In genomic region chr5:90575712-90576111, GRCh38 we compare ENCODE assay signal across 37 cellular contexts. TPM values are rescaled to one million over a fixed set of nuclear protein-coding genes. Genes with fewer than 3 reads are reported as not detected.
"Had no signal": no experiment of that assay in that cellular context is flagged by ENCODE, and none has a peak within 500 bp of the region (broad histone marks: within the 10 kb centered on the region; RNA-seq: fewer than 3 reads in every experiment).

No MANE protein-coding gene starts in this region.

- H3K4me1 Mint-ChIP-seq: activated CD4-positive, alpha-beta T cell treated with anti-CD3 and anti-CD28 coated beads for 36 hours; activated CD4-positive, alpha-beta T cell treated with anti-CD3 and anti-CD28 coated beads, Interleukin-2, amount 10 ng/mL, durations not matched to agents 7 days and 5 days; activated naive CD4-positive, alpha-beta T cell treated with anti-CD3 and anti-CD28 coated beads, Interleukin-2, amount 10 ng/mL, durations not matched to agents 7 days and 5 days; activated naive CD4-positive, alpha-beta T cell treated with anti-CD3 and anti-CD28 coated beads, Interleukin-2, amount 50 U/mL, for 24 hours; activated naive CD8-positive, alpha-beta T cell treated with anti-CD3 and anti-CD28 coated beads, Interleukin-2, amount 10 ng/mL, durations not matched to agents 7 days and 5 days; activated naive CD8-positive, alpha-beta T cell treated with anti-CD3 and anti-CD28 coated beads, Interleukin-2, amount 50 U/mL, for 24 hours; activated T-helper 17 cell treated with anti-CD3 and anti-CD28 coated beads, Interleukin-2, amount 50 U/mL, for 72 hours; brain had no signal

- DNase-seq: activated CD4-positive, alpha-beta T cell treated with anti-CD3 and anti-CD28 coated beads for 1 hour; activated CD4-positive, alpha-beta T cell treated with anti-CD3 and anti-CD28 coated beads for 36 hours; activated CD4-positive, alpha-beta T cell treated with anti-CD3 and anti-CD28 coated beads for 48 hours; activated CD4-positive, alpha-beta T cell treated with anti-CD3 and anti-CD28 coated beads, Interleukin-2, amount 10 ng/mL, durations not matched to agents 7 days and 5 days; activated CD4-positive, alpha-beta T cell treated with anti-CD3 and anti-CD28 coated beads, Interleukin-2, amount 50 U/mL, for 48 hours; activated CD4-positive, CD25-positive, alpha-beta regulatory T cell; activated CD8-positive, alpha-beta memory T cell treated with anti-CD3 and anti-CD28 coated beads, Interleukin-2, amount 50 U/mL, for 4 hours; activated CD8-positive, alpha-beta T cell treated with anti-CD3 and anti-CD28 coated beads for 36 hours; activated effector memory CD4-positive, alpha-beta T cell treated with Interleukin-2 at 50 U/mL for 16 hours; activated gamma-delta T cell; activated naive CD4-positive, alpha-beta T cell treated with anti-CD3 and anti-CD28 coated beads, Interleukin-2, amount 10 ng/mL, durations not matched to agents 7 days and 5 days; activated naive CD4-positive, alpha-beta T cell treated with Interleukin-2 at 50 U/mL for 16 hours; activated naive CD8-positive, alpha-beta T cell treated with anti-CD3 and anti-CD28 coated beads, Interleukin-2, amount 10 ng/mL, durations not matched to agents 7 days and 5 days; activated naive CD8-positive, alpha-beta T cell treated with anti-CD3 and anti-CD28 coated beads, Interleukin-2, amount 50 U/mL, for 24 hours; activated T-cell treated with anti-CD3 and anti-CD28 coated beads for 4 hours; activated T-cell treated with anti-CD3 and anti-CD28 coated beads, Interleukin-2, amount 50 U/mL, for 1 hour; activated T-cell treated with anti-CD3 and anti-CD28 coated beads, Interleukin-2, amount 50 U/mL, for 4 hours; activated T-cell treated with anti-CD3 and anti-CD28 coated beads, Interleukin-2, amount 50 U/mL, for 72 hours; amygdala; anterior cingulate cortex; central memory CD4-positive, alpha-beta T cell; T-helper 1 cell; T-helper 2 cell; T-helper 9 cell had no signal

- H3K4me3 Mint-ChIP-seq: activated CD4-positive, alpha-beta T cell treated with anti-CD3 and anti-CD28 coated beads for 36 hours; activated CD4-positive, alpha-beta T cell treated with anti-CD3 and anti-CD28 coated beads, Interleukin-2, amount 10 ng/mL, durations not matched to agents 7 days and 5 days; activated CD8-positive, alpha-beta T cell treated with anti-CD3 and anti-CD28 coated beads for 36 hours; activated naive CD4-positive, alpha-beta T cell treated with anti-CD3 and anti-CD28 coated beads, Interleukin-2, amount 10 ng/mL, durations not matched to agents 7 days and 5 days; activated naive CD4-positive, alpha-beta T cell treated with anti-CD3 and anti-CD28 coated beads, Interleukin-2, amount 50 U/mL, for 24 hours; activated naive CD8-positive, alpha-beta T cell; activated naive CD8-positive, alpha-beta T cell treated with anti-CD3 and anti-CD28 coated beads, Interleukin-2, amount 10 ng/mL, durations not matched to agents 7 days and 5 days; activated naive CD8-positive, alpha-beta T cell treated with anti-CD3 and anti-CD28 coated beads, Interleukin-2, amount 50 U/mL, for 24 hours; activated T-cell treated with anti-CD3 and anti-CD28 coated beads, Interleukin-2, amount 50 U/mL, for 4 hours; activated T-cell treated with anti-CD3 and anti-CD28 coated beads, Interleukin-2, amount 50 U/mL, for 72 hours; activated T-helper 1 cell treated with anti-CD3 and anti-CD28 coated beads, Interleukin-12 subunit alpha, Interleukin-12 subunit beta, Interleukin-2, Interleukin-4 antibody, amounts not matched to agents 30 ng/mL and 10 ng/mL and 1 ng/mL, durations not matched to agents 14 hours and 24 hours and 36 hours; activated T-helper 17 cell treated with anti-CD3 and anti-CD28 coated beads, Interleukin-2, amount 50 U/mL, for 72 hours; brain; T-helper 1 cell treated with Interleukin-12 subunit alpha and Interleukin-12 subunit beta and Interleukin-4 antibody, amounts not matched to agents 30 μg/mL and 1 μg/mL, for 36 hours; T-helper 2 cell treated with Interferon-gamma antibody and Interleukin-4, amounts not matched to agents 5 μg/mL and 100 μg/mL, for 36 hours had no signal

- H3K27ac ChIP-seq: ascending aorta, cardiac muscle cell, VCaP had no signal

- H3K36me3 ChIP-seq: ascending aorta, cardiac muscle cell had no signal

- H3K36me3 Mint-ChIP-seq: activated naive CD4-positive, alpha-beta T cell treated with anti-CD3 and anti-CD28 coated beads, Interleukin-2, amount 10 ng/mL, durations not matched to agents 7 days and 5 days; activated naive CD4-positive, alpha-beta T cell treated with anti-CD3 and anti-CD28 coated beads, Interleukin-2, amount 50 U/mL, for 24 hours; activated naive CD8-positive, alpha-beta T cell treated with anti-CD3 and anti-CD28 coated beads, Interleukin-2, amount 10 ng/mL, durations not matched to agents 7 days and 5 days had no signal

- ATAC-seq: activated CD4-positive, alpha-beta T cell treated with anti-CD3 and anti-CD28 coated beads for 36 hours; activated CD4-positive, CD25-positive, alpha-beta regulatory T cell treated with anti-CD3 and anti-CD28 coated beads, Interleukin-2, amount 50 U/mL, for 24 hours; activated CD8-positive, alpha-beta T cell treated with anti-CD3 and anti-CD28 coated beads for 36 hours; activated naive CD8-positive, alpha-beta T cell treated with anti-CD3 and anti-CD28 coated beads, Interleukin-2, amount 50 U/mL, for 24 hours; activated T-cell treated with anti-CD3 and anti-CD28 coated beads, Interleukin-2, amount 50 U/mL, for 4 hours; activated T-cell treated with anti-CD3 and anti-CD28 coated beads, Interleukin-2, amount 50 U/mL, for 72 hours; activated T-helper 17 cell treated with anti-CD3 and anti-CD28 coated beads, Interleukin-2, amount 50 U/mL, for 72 hours had no signal

- H3K27me3 Mint-ChIP-seq: activated naive CD4-positive, alpha-beta T cell treated with anti-CD3 and anti-CD28 coated beads, Interleukin-2, amount 10 ng/mL, durations not matched to agents 7 days and 5 days; brain had no signal

- H3K4me3 ChIP-seq: ascending aorta, cardiac muscle cell had no signal

- H3K9me3 Mint-ChIP-seq: activated CD4-positive, alpha-beta T cell treated with anti-CD3 and anti-CD28 coated beads, Interleukin-2, amount 10 ng/mL, durations not matched to agents 7 days and 5 days; activated naive CD4-positive, alpha-beta T cell treated with anti-CD3 and anti-CD28 coated beads, Interleukin-2, amount 10 ng/mL, durations not matched to agents 7 days and 5 days; activated naive CD4-positive, alpha-beta T cell treated with anti-CD3 and anti-CD28 coated beads, Interleukin-2, amount 50 U/mL, for 24 hours; T-helper 2 cell treated with Interferon-gamma antibody and Interleukin-4, amounts not matched to agents 5 μg/mL and 100 μg/mL, for 36 hours had no signal

- H3K27ac Mint-ChIP-seq: activated CD4-positive, alpha-beta T cell treated with anti-CD3 and anti-CD28 coated beads for 36 hours; activated CD4-positive, alpha-beta T cell treated with anti-CD3 and anti-CD28 coated beads, Interleukin-2, amount 10 ng/mL, durations not matched to agents 7 days and 5 days; activated CD8-positive, alpha-beta T cell treated with anti-CD3 and anti-CD28 coated beads for 36 hours; activated naive CD4-positive, alpha-beta T cell treated with anti-CD3 and anti-CD28 coated beads, Interleukin-2, amount 10 ng/mL, durations not matched to agents 7 days and 5 days; activated naive CD4-positive, alpha-beta T cell treated with anti-CD3 and anti-CD28 coated beads, Interleukin-2, amount 50 U/mL, for 24 hours; activated naive CD8-positive, alpha-beta T cell; activated naive CD8-positive, alpha-beta T cell treated with anti-CD3 and anti-CD28 coated beads, Interleukin-2, amount 10 ng/mL, durations not matched to agents 7 days and 5 days; activated naive CD8-positive, alpha-beta T cell treated with anti-CD3 and anti-CD28 coated beads, Interleukin-2, amount 50 U/mL, for 24 hours; activated T-cell treated with anti-CD3 and anti-CD28 coated beads, Interleukin-2, amount 50 U/mL, for 72 hours; activated T-helper 1 cell treated with anti-CD3 and anti-CD28 coated beads, Interleukin-12 subunit alpha, Interleukin-12 subunit beta, Interleukin-2, Interleukin-4 antibody, amounts not matched to agents 30 ng/mL and 10 ng/mL and 1 ng/mL, durations not matched to agents 14 hours and 24 hours and 36 hours; activated T-helper 17 cell treated with anti-CD3 and anti-CD28 coated beads, Interleukin-2, amount 50 U/mL, for 72 hours; brain; T-helper 1 cell treated with Interleukin-12 subunit alpha and Interleukin-12 subunit beta and Interleukin-4 antibody, amounts not matched to agents 30 μg/mL and 1 μg/mL, for 36 hours; T-helper 2 cell treated with Interferon-gamma antibody and Interleukin-4, amounts not matched to agents 5 μg/mL and 100 μg/mL, for 36 hours had no signal

- FAIRE-seq: bronchial epithelial cell, TTC549 had no signal

- H3K9me3 ChIP-seq: ascending aorta had no signal

- H3K4me1 ChIP-seq: ascending aorta had no signal

- H3K27me3 ChIP-seq: ascending aorta, cardiac muscle cell had no signal

RNA-seq across cellular contexts. Expression of gene ADGRV1, which starts 17.1 kb away (rescaled TPM):
- total RNA-seq: activated CD4-positive, alpha-beta T cell treated with anti-CD3 and anti-CD28 coated beads, Interleukin-2, amount 10 ng/mL, durations not matched to agents 7 days and 5 days had no signal
